In the genomic region with DNA sequence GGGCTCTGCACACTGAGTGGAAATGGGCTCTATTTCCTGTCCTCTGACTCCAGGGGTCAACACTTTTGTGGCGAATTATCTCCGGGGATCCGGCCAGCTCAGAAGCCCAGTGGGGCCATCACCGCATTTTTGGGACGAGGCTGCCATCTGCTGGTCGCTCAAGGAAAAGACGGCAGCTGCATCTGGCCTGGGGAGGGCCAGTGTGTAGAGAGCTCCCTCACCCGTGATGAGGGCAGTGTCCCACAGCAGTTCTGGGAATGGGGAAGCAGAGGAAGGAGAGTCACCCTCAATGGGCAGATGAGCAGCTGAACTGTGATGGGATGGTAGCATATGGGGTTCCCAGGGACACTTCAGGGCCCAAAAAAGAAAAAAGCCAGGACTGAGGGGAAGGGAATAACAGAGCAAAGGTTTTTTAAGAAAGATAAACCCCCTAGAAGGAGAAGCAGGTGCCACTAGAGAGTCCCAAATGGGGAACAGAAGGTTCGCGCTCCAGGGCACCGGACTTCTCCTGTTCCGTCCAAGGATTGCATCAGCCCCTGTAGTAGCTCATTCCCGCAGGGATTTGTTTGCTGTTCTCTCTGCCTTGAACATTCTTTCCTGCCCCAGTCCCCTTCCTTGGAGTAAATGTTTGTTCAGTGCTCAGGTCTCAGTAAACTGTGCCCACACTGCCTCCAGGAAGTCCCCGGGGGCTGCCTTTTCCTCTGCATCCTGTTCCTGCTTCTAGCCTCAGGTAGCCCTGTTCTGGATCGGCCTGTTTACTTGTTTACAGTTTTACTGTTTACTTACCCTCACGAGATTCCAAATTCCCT, we compare ENCODE assay signal across 8 cellular contexts. TPM values are rescaled to one million over a fixed set of nuclear protein-coding genes. Genes with fewer than 3 reads are reported as not detected.
DNase-seq lines count a peak whose midpoint lies in the region; ATAC-seq and TF ChIP-seq lines count a peak whose summit lies in the region.

No MANE protein-coding gene starts in this region.

- POLR2A ChIA-PET in A673 (lab: Charles Lee; ENCODE audit: low non-redundant PET): no interaction called here
- POLR2A ChIA-PET in activated CD4-positive, alpha-beta memory T cell treated with anti-CD3 and anti-CD28 coated beads, Interleukin-2, amount 10 ng/mL, durations not matched to agents 7 days and 5 days (lab: Charles Lee): interaction anchor here (1.4 kb wide), 1 partner anchor 9 kb away, joined by 3 read pairs; no protein-coding TSS in a partner anchor

- DNase-seq in A673 (ENCODE audit: low spot score) (peak; percentile 67), NCI-H748 treated with DMSO at 0.1 percent for 48 hours (lab: John Stamatoyannopoulos, UW) (peak; percentile 14), lung microvascular endothelial cell (ENCODE audit: low read depth in 2 of 2) (peak; percentile 60 to 75)
- DNase-seq in activated CD4-positive, alpha-beta memory T cell treated with anti-CD3 and anti-CD28 coated beads, Interleukin-2, amount 10 ng/mL, durations not matched to agents 7 days and 5 days: peak; percentile 70
- DNase-seq in effector CD8-positive, alpha-beta T cell (lab: John Stamatoyannopoulos, UW): peak; percentile 31
- peak; percentile 21 for DNase-seq in stimulated activated CD8-positive, alpha-beta memory T cell treated with anti-CD3 and anti-CD28 coated beads, Interleukin-12 subunit alpha, Interleukin-12 subunit beta, amount 100 ng/mL, for 24 hours (ENCODE audit: extremely low read depth)

- no peaks in the 10 kb centered on the region for H3K4me1 ChIP-seq in A673 (ENCODE audit: insufficient read depth, low read length, poor library complexity, severe bottlenecking)

- no peak overlapping the region for H3K27ac Mint-ChIP-seq in activated CD4-positive, alpha-beta memory T cell treated with anti-CD3 and anti-CD28 coated beads, Interleukin-2, amount 10 ng/mL, durations not matched to agents 7 days and 5 days

- H3K36me3 Mint-ChIP-seq in activated CD4-positive, alpha-beta memory T cell treated with anti-CD3 and anti-CD28 coated beads, Interleukin-2, amount 10 ng/mL, durations not matched to agents 7 days and 5 days (ENCODE audit: low read depth): no peaks in the 10 kb centered on the region

- no peaks in the 10 kb centered on the region for H3K36me3 ChIP-seq in A673 (ENCODE audit: insufficient read depth, low read length, poor library complexity, severe bottlenecking)

- TF ChIP-seq CTCF in A673 (conservative IDR thresholded peaks at IDR 0.05; ENCODE audit: low read depth, low read length): peak; percentile 90

- no TSS peak for BruUV-seq in A673 (replicated peaks; lab: Mats Ljungman, UMichigan)

- intact Hi-C loops in A673 (cut with micrococcal nuclease; ENCODE audit: unreplicated experiment): loop anchor here (2.0 to 10.0 kb wide), 3 partner anchors 1218 to 1610 kb away; no protein-coding TSS in a partner anchor

- no peaks in the 10 kb centered on the region for H3K27me3 ChIP-seq in A673 (replicated peaks; ENCODE audit: insufficient read depth, low read depth, low read length, poor library complexity)

- no peak overlapping the region for H3K4me3 Mint-ChIP-seq in activated CD4-positive, alpha-beta memory T cell treated with anti-CD3 and anti-CD28 coated beads, Interleukin-2, amount 10 ng/mL, durations not matched to agents 7 days and 5 days

- CTCF ChIA-PET in A673 (lab: Charles Lee): interaction anchor here (0.5 to 1.7 kb wide), 13 partner anchors 9 to 1610 kb away, joined by 3 to 10 read pairs (median 4); no protein-coding TSS in a partner anchor
- CTCF ChIA-PET in activated CD4-positive, alpha-beta memory T cell treated with anti-CD3 and anti-CD28 coated beads, Interleukin-2, amount 10 ng/mL, durations not matched to agents 7 days and 5 days (lab: Charles Lee): interaction anchor here (0.6 to 3.6 kb wide), 27 partner anchors 9 to 1254 kb away, joined by 3 to 30 read pairs (median 4); partner anchors contain the start of genes ABCC12 and NETO2

- peaks cover 12% of the 10 kb centered on the region for H3K4me1 Mint-ChIP-seq in activated CD4-positive, alpha-beta memory T cell treated with anti-CD3 and anti-CD28 coated beads, Interleukin-2, amount 10 ng/mL, durations not matched to agents 7 days and 5 days

- H3K27me3 Mint-ChIP-seq in activated CD4-positive, alpha-beta memory T cell treated with anti-CD3 and anti-CD28 coated beads, Interleukin-2, amount 10 ng/mL, durations not matched to agents 7 days and 5 days: peaks cover 4% of the 10 kb centered on the region

- H3K4me3 ChIP-seq in A673 (ENCODE audit: low read depth, low read length, poor library complexity, severe bottlenecking): no peak overlapping the region

- no peaks in the 10 kb centered on the region for H3K9me3 Mint-ChIP-seq in activated CD4-positive, alpha-beta memory T cell treated with anti-CD3 and anti-CD28 coated beads, Interleukin-2, amount 10 ng/mL, durations not matched to agents 7 days and 5 days

- H3K9me3 ChIP-seq in A673 (ENCODE audit: low read depth, low read length, poor library complexity, severe bottlenecking): no peaks in the 10 kb centered on the region

- ATAC-seq in GM18517 (IDR thresholded peaks at IDR 0.05; ENCODE audit: unreplicated experiment) (peak; percentile 84), HG03139 (IDR thresholded peaks at IDR 0.05; ENCODE audit: unreplicated experiment) (peak; percentile 80)

- H3K27ac ChIP-seq in A673 (ENCODE audit: low read depth, low read length, poor library complexity, severe bottlenecking): peak overlapping the region; percentile 10

RNA-seq across cellular contexts. Expression of gene ABCC12, which starts 9.3 kb away (rescaled TPM):
- not detected in 2 replicates for total RNA-seq in A673 (2021)
- total RNA-seq in activated CD4-positive, alpha-beta memory T cell treated with anti-CD3 and anti-CD28 coated beads, Interleukin-2, amount 10 ng/mL, durations not matched to agents 7 days and 5 days: not detected
- not detected in 2 replicates for total RNA-seq in lung microvascular endothelial cell

Comparison
In these comparisons a context has a peak if more than half of its experiments do, and no peak if none do; other contexts are left out.
1. DNase-seq: peak in every context shown above with its lines; median percentile 70 in activated CD4-positive, alpha-beta memory T cell treated with anti-CD3 and anti-CD28 coated beads, Interleukin-2, amount 10 ng/mL, durations not matched to agents 7 days and 5 days; 68 in lung microvascular endothelial cell; 67 in A673; 31 in effector CD8-positive, alpha-beta T cell; 21 in stimulated activated CD8-positive, alpha-beta memory T cell treated with anti-CD3 and anti-CD28 coated beads, Interleukin-12 subunit alpha, Interleukin-12 subunit beta, amount 100 ng/mL, for 24 hours; 14 in NCI-H748 treated with DMSO at 0.1 percent for 48 hours.